ENCODE assay signal across 7 cellular contexts in genomic region chr16:88770459-88771293, GRCh38. TPM values are rescaled to one million over a fixed set of nuclear protein-coding genes. Genes with fewer than 3 reads are reported as not detected.
DNase-seq lines count a peak whose midpoint lies in the region; ATAC-seq, FAIRE-seq and TF ChIP-seq lines count a peak whose summit lies in the region.

No MANE protein-coding gene starts in this region.

- H3K9me3 ChIP-seq in adipocyte (ENCODE audit: control insufficient read depth, low read length) (no peaks in the 10 kb centered on the region), kidney (ENCODE audit: control insufficient read depth in 1 of 2, low read length in 2 of 2) (no peaks in the 10 kb centered on the region), stomach smooth muscle (ENCODE audit: control insufficient read depth in 2 of 2, low read length in 2 of 2) (no peaks in the 10 kb centered on the region)

- H3K4me1 ChIP-seq in adipocyte (ENCODE audit: control insufficient read depth, insufficient read depth, low read length) (peaks cover 73% of the 10 kb centered on the region), kidney (ENCODE audit: control insufficient read depth in 1 of 2, insufficient read depth in 1 of 2, low read depth in 1 of 2, low read length in 2 of 2) (peaks cover 22 to 62% of the 10 kb centered on the region in 2 donors), stomach smooth muscle (ENCODE audit: control insufficient read depth, insufficient read depth, low read length) (peaks cover 92% of the 10 kb centered on the region)

- no peak for TF ChIP-seq CTCF in kidney (IDR thresholded peaks at IDR 0.05; ENCODE audit: borderline replicate concordance, extremely low read depth, insufficient read depth)

- H3K9ac ChIP-seq in adipocyte (ENCODE audit: low read length) (peak overlapping the region; percentile 46), kidney (ENCODE audit: low read length in 2 of 2) (peak overlapping the region; percentile 32 to 65), stomach smooth muscle (ENCODE audit: low read length in 2 of 2) (peak overlapping the region; percentile 55 to 60)

- H3K27ac ChIP-seq in kidney (ENCODE audit: low read depth in 2 of 2, low read length in 2 of 2): peak overlapping the region; percentile 92 to 95
- peak overlapping the region; percentile 89 for H3K27ac ChIP-seq in stomach smooth muscle (ENCODE audit: low read length)

- DNase-seq in NCI-H146 (lab: John Stamatoyannopoulos, UW) (peak; percentile 48), adipocyte (ENCODE audit: low read depth) (peak; percentile 62), kidney (peak; percentile 93), NCI-H1105 (lab: John Stamatoyannopoulos, UW) (no peak), foreskin melanocyte (no peak)

- FAIRE-seq in kidney (lab: Jason Lieb, UNC): no peak

- peak; percentile 52 for ATAC-seq in GM18909 (IDR thresholded peaks at IDR 0.05; ENCODE audit: poor library complexity, unreplicated experiment)

- peaks cover 5% of the 10 kb centered on the region for H3K36me3 ChIP-seq in adipocyte (ENCODE audit: control insufficient read depth, insufficient read depth, low read length, severe bottlenecking)
- no peaks in the 10 kb centered on the region for H3K36me3 ChIP-seq in kidney (ENCODE audit: control insufficient read depth in 1 of 2, insufficient read depth in 2 of 2, low read length in 2 of 2)
- peaks cover 0 to under 1% of the 10 kb centered on the region in 2 donors for H3K36me3 ChIP-seq in stomach smooth muscle (ENCODE audit: control insufficient read depth in 2 of 2, insufficient read depth in 2 of 2, low read length in 2 of 2)

- intact Hi-C loops in kidney (cut with DNase I): no loop called here

- H3K4me3 ChIP-seq in adipocyte (ENCODE audit: low read length): no peak overlapping the region
- H3K4me3 ChIP-seq in kidney (ENCODE audit: low read length in 2 of 2): peak overlapping the region; percentile 18 to 46
- H3K4me3 ChIP-seq in stomach smooth muscle (ENCODE audit: low read length in 2 of 2): peak overlapping the region; percentile 43 to 64

- no peaks in the 10 kb centered on the region for H3K27me3 ChIP-seq in adipocyte (replicated peaks; ENCODE audit: control insufficient read depth, insufficient read depth, low read length)
- no peaks in the 10 kb centered on the region for H3K27me3 ChIP-seq in stomach smooth muscle (ENCODE audit: control insufficient read depth in 1 of 2, insufficient read depth in 2 of 2, low read length in 2 of 2)

RNA-seq across cellular contexts. Expression of gene PIEZO1, which starts 14.3 kb away (rescaled TPM):
- total RNA-seq in kidney: 124 TPM
- 103 TPM for polyA plus RNA-seq in kidney (ENCODE audit: insufficient read depth, low read depth, low replicate concordance)

RNA-seq across cellular contexts. Expression of gene CDT1, which starts 32.9 kb away (rescaled TPM):
- 1.5 TPM for total RNA-seq in kidney
- 0.56 TPM for polyA plus RNA-seq in kidney (ENCODE audit: insufficient read depth, low read depth, low replicate concordance)

RNA-seq across cellular contexts. Expression of gene APRT, which starts 41.1 kb away (rescaled TPM):
- total RNA-seq in kidney: 105 TPM
- 204 TPM for polyA plus RNA-seq in kidney (ENCODE audit: insufficient read depth, low read depth, low replicate concordance)

Comparison
In these comparisons a context has a peak if more than half of its experiments do, and no peak if none do; other contexts are left out.
1. DNase-seq: peak in NCI-H146 (single experiment), adipocyte (single experiment) and kidney (single experiment); none in NCI-H1105 (single experiment) and foreskin melanocyte (single experiment).
2. Peak in every context shown above with its lines, with median percentiles within 50 percentile points of each other: H3K9ac ChIP-seq.